12 cellular contexts compared by ENCODE assay signal in genomic region chr13:37076818-37077217, GRCh38. TPM values are rescaled to one million over a fixed set of nuclear protein-coding genes. Genes with fewer than 3 reads are reported as not detected.
"Had no signal": no experiment of that assay in that cellular context is flagged by ENCODE, and none has a peak within 500 bp of the region (broad histone marks: within the 10 kb centered on the region; RNA-seq: fewer than 3 reads in every experiment).

No MANE protein-coding gene starts in this region.

- DNase-seq: GM23248, GOT3, H7, H9, HCEC 1CT, HFFc6 had no signal

- H3K36me3 ChIP-seq: HAP-1 had no signal

- H3K4me2 ChIP-seq: GM23338 had no signal

- FAIRE-seq: H1, H54 had no signal

- H3K4me3 ChIP-seq: GM23248, GM23338, HAP-1 had no signal

- H2AFZ ChIP-seq: GM23248, GM23338 had no signal

- H3K27ac ChIP-seq: GM23248 had no signal

- H3K27ac Mint-ChIP-seq: GM23338, H9, HFFc6 had no signal

- H3K4me1 ChIP-seq: HAP-1 had no signal

- H3K9me3 ChIP-seq: HAP-1 had no signal

- ATAC-seq: GM23338, HCT116 had no signal

- H3K9ac ChIP-seq: GM23248 had no signal

- H3K4me3 Mint-ChIP-seq: GM23338, H9, HFFc6 had no signal

RNA-seq across cellular contexts. Expression of gene CSNK1A1L, which starts 28.6 kb away (rescaled TPM):
- total RNA-seq: GM23248, GM23338, H1, H4, H7, H9, HFFc6 had no signal
- polyA plus RNA-seq: GM23248, GM23338, H1 had no signal
